9 cellular contexts compared by ENCODE assay signal in genomic region chr5:119418782-119419101, GRCh38. TPM values are rescaled to one million over a fixed set of nuclear protein-coding genes. Genes with fewer than 3 reads are reported as not detected.
DNase-seq lines count a peak whose midpoint lies in the region; ATAC-seq, FAIRE-seq and TF ChIP-seq lines count a peak whose summit lies in the region.
"Had no signal": no experiment of that assay in that cellular context is flagged by ENCODE, and none has a peak within 500 bp of the region (broad histone marks: within the 10 kb centered on the region; RNA-seq: fewer than 3 reads in every experiment).

No MANE protein-coding gene starts in this region.

- FAIRE-seq in pancreas (lab: Jason Lieb, UNC): no peak

- H3K4me1 ChIP-seq in pancreas: no peaks in the 10 kb centered on the region
- H3K4me1 ChIP-seq: SJSA1 had no signal

- H3K27me3 Mint-ChIP-seq in effector memory CD8-positive, alpha-beta T cell: no peaks in the 10 kb centered on the region

- H3K9me3 Mint-ChIP-seq in effector memory CD8-positive, alpha-beta T cell: no peaks in the 10 kb centered on the region

- intact Hi-C loops in pancreas (cut with DNase I): loop anchor here in 1 of 3 donors (10.0 kb wide), 1 partner anchor 264 kb away; no protein-coding TSS in a partner anchor

- H3K36me3 Mint-ChIP-seq in effector memory CD8-positive, alpha-beta T cell (ENCODE audit: insufficient read depth): no peaks in the 10 kb centered on the region

- DNase-seq in H4 (ENCODE audit: low spot score) (peak; percentile 41), KBM-7 (peak; percentile 33), pancreas (no peak), MG63 (no peak), medulla oblongata (ENCODE audit: extremely low spot score) (no peak), kidney glomerular epithelial cell (lab: John Stamatoyannopoulos, UW) (no peak)
- DNase-seq in effector memory CD8-positive, alpha-beta T cell: no peak

- TF ChIP-seq CTCF in pancreas (IDR thresholded peaks at IDR 0.05): no peak

- no peak overlapping the region for H3K27ac Mint-ChIP-seq in effector memory CD8-positive, alpha-beta T cell

- H3K9me3 ChIP-seq in pancreas (no peaks in the 10 kb centered on the region), MG63 (no peaks in the 10 kb centered on the region)
- H3K9me3 ChIP-seq: SJSA1 had no signal

- ATAC-seq in GM18868 (IDR thresholded peaks at IDR 0.05; ENCODE audit: unreplicated experiment) (peak; percentile 72), pancreas (peak in 3 of 4 donors; percentile 57 to 86 (median 85))
- ATAC-seq in effector memory CD8-positive, alpha-beta T cell (replicated peaks): no peak

- no peak overlapping the region for H3K27ac ChIP-seq in pancreas
- H3K27ac ChIP-seq: SJSA1 had no signal

- H3K27me3 ChIP-seq in pancreas (no peaks in the 10 kb centered on the region), MG63 (no peaks in the 10 kb centered on the region)
- H3K27me3 ChIP-seq: SJSA1 had no signal

- H3K4me3 ChIP-seq in pancreas (no peak overlapping the region), MG63 (no peak overlapping the region)
- H3K4me3 ChIP-seq: SJSA1 had no signal

- no peak overlapping the region for H3K4me3 Mint-ChIP-seq in effector memory CD8-positive, alpha-beta T cell

- peaks cover 0 to 2% of the 10 kb centered on the region in 2 donors for H3K4me1 Mint-ChIP-seq in effector memory CD8-positive, alpha-beta T cell (ENCODE audit: low read depth in 2 of 2)

- H3K36me3 ChIP-seq in pancreas (no peaks in the 10 kb centered on the region), MG63 (no peaks in the 10 kb centered on the region)
- H3K36me3 ChIP-seq: SJSA1 had no signal

- in situ Hi-C loops in KBM-7 (cut with MboI; ENCODE audit: low pct_unique_long_range_greater_than_20kb, low sequenced_read_pairs): loop anchor here (25.0 kb wide), 1 partner anchor 406 kb away; no protein-coding TSS in a partner anchor

RNA-seq across cellular contexts. Expression of gene HSD17B4, which starts 33.6 kb away (rescaled TPM):
- total RNA-seq in H4 (2014; rRNA removed; shearing (Covaris generic)): 319 and 381 TPM in 2 replicates
- 100 to 1,000 TPM; 122 to 152 (median 130) TPM for total RNA-seq in pancreas
- 100 to 1,000 TPM; 120 to 133 TPM for polyA plus RNA-seq in pancreas
- total RNA-seq in MG63 (2014; rRNA removed; shearing (Covaris generic); ENCODE audit: low replicate concordance): 156 and 198 TPM in 2 replicates

Comparison
In these comparisons a context has a peak if more than half of its experiments do, and no peak if none do; other contexts are left out.
1. DNase-seq: peak in H4 (single experiment) and KBM-7 (single experiment); none in pancreas (0 of 6), MG63 (single experiment), effector memory CD8-positive, alpha-beta T cell (0 of 3), medulla oblongata (single experiment) and kidney glomerular epithelial cell (single experiment).